8 cellular contexts compared by ENCODE assay signal in genomic region chr4:173318648-173319211, GRCh38. TPM values are rescaled to one million over a fixed set of nuclear protein-coding genes. Genes with fewer than 3 reads are reported as not detected.
DNase-seq lines count a peak whose midpoint lies in the region; ATAC-seq and TF ChIP-seq lines count a peak whose summit lies in the region.

No MANE protein-coding gene starts in this region.

- TF ChIP-seq EP300 in neural cell (conservative IDR thresholded peaks at IDR 0.05; ENCODE audit: poor library complexity, severe bottlenecking): no peak

- H3K4me2 ChIP-seq in neural cell (ENCODE audit: low read length): no peak overlapping the region

- H3K27me3 Mint-ChIP-seq in endothelial cell (ENCODE audit: unreplicated experiment): peaks cover 1% of the 10 kb centered on the region
- no peaks in the 10 kb centered on the region for H3K27me3 Mint-ChIP-seq in activated CD8-positive, alpha-beta memory T cell treated with anti-CD3 and anti-CD28 coated beads, Interleukin-2, amount 10 ng/mL, durations not matched to agents 7 days and 5 days

- no peaks in the 10 kb centered on the region for H3K9me2 ChIP-seq in neural cell (ENCODE audit: insufficient read depth, low read length)

- no peak overlapping the region for H2AFZ ChIP-seq in neural cell (ENCODE audit: low read depth, low read length)

- no peaks in the 10 kb centered on the region for H3K4me1 Mint-ChIP-seq in endothelial cell (ENCODE audit: unreplicated experiment)
- peaks cover 4% of the 10 kb centered on the region for H3K4me1 Mint-ChIP-seq in activated CD8-positive, alpha-beta memory T cell treated with anti-CD3 and anti-CD28 coated beads, Interleukin-2, amount 10 ng/mL, durations not matched to agents 7 days and 5 days

- no peak overlapping the region for H3K4me3 ChIP-seq in neural cell (ENCODE audit: low read length)

- no peak overlapping the region for H3K9ac ChIP-seq in neural cell (ENCODE audit: low read length)

- H3K27ac Mint-ChIP-seq in endothelial cell (ENCODE audit: unreplicated experiment): no peak overlapping the region
- no peak overlapping the region for H3K27ac Mint-ChIP-seq in activated CD8-positive, alpha-beta memory T cell treated with anti-CD3 and anti-CD28 coated beads, Interleukin-2, amount 10 ng/mL, durations not matched to agents 7 days and 5 days

- no peak overlapping the region for H3K4me3 Mint-ChIP-seq in endothelial cell (ENCODE audit: unreplicated experiment)
- no peak overlapping the region for H3K4me3 Mint-ChIP-seq in activated CD8-positive, alpha-beta memory T cell treated with anti-CD3 and anti-CD28 coated beads, Interleukin-2, amount 10 ng/mL, durations not matched to agents 7 days and 5 days

- DNase-seq in COR-L47 (lab: John Stamatoyannopoulos, UW): peak; percentile 39
- DNase-seq in NCI-H748 treated with DMSO at 0.1 percent for 48 hours (lab: John Stamatoyannopoulos, UW): peak; percentile 81
- DNase-seq in endothelial cell (ENCODE audit: low spot score): no peak
- DNase-seq in activated gamma-delta T cell treated with Interleukin-2 at 50 U/mL for 16 hours: no peak
- DNase-seq in activated CD8-positive, alpha-beta memory T cell treated with anti-CD3 and anti-CD28 coated beads, Interleukin-2, amount 10 ng/mL, durations not matched to agents 7 days and 5 days: no peak

- H3F3A ChIP-seq in neural cell (ENCODE audit: insufficient read depth, low read length, poor library complexity, severe bottlenecking): no peaks in the 10 kb centered on the region

- peak; percentile 73 for TF ChIP-seq CTCF in endothelial cell (IDR thresholded peaks at IDR 0.05; ENCODE audit: unreplicated experiment)
- TF ChIP-seq CTCF in neural cell (IDR thresholded peaks at IDR 0.05; ENCODE audit: poor library complexity, severe bottlenecking): peak; percentile 55

- H3K9me3 ChIP-seq in neural cell (ENCODE audit: low read length): no peaks in the 10 kb centered on the region

- TF ChIP-seq RAD21 in neural cell (conservative IDR thresholded peaks at IDR 0.05): peak; percentile 60

- H3K36me3 Mint-ChIP-seq in endothelial cell (ENCODE audit: low read depth, unreplicated experiment): no peaks in the 10 kb centered on the region
- peaks cover 7% of the 10 kb centered on the region for H3K36me3 Mint-ChIP-seq in activated CD8-positive, alpha-beta memory T cell treated with anti-CD3 and anti-CD28 coated beads, Interleukin-2, amount 10 ng/mL, durations not matched to agents 7 days and 5 days

- no peak overlapping the region for H3K27ac ChIP-seq in neural cell (ENCODE audit: low read length)

- no peaks in the 10 kb centered on the region for H3K27me3 ChIP-seq in neural cell (ENCODE audit: insufficient read depth, low read depth, low read length)

- CTCF ChIA-PET in activated CD8-positive, alpha-beta memory T cell treated with anti-CD3 and anti-CD28 coated beads, Interleukin-2, amount 10 ng/mL, durations not matched to agents 7 days and 5 days (lab: Charles Lee): interaction anchor here (0.5 to 4.2 kb wide), 19 partner anchors 13 to 175 kb away, joined by 3 to 49 read pairs (median 5); partner anchors contain the start of genes HMGB2 and SAP30

- ATAC-seq in GM21723 (IDR thresholded peaks at IDR 0.05; ENCODE audit: unreplicated experiment) (peak; percentile 49), HG03196 (IDR thresholded peaks at IDR 0.05; ENCODE audit: unreplicated experiment) (no peak)
- ATAC-seq in activated CD8-positive, alpha-beta memory T cell treated with anti-CD3 and anti-CD28 coated beads, Interleukin-2, amount 10 ng/mL, durations not matched to agents 7 days and 5 days: no peak

- no peaks in the 10 kb centered on the region for H3K9me3 Mint-ChIP-seq in endothelial cell (ENCODE audit: unreplicated experiment)
- H3K9me3 Mint-ChIP-seq in activated CD8-positive, alpha-beta memory T cell treated with anti-CD3 and anti-CD28 coated beads, Interleukin-2, amount 10 ng/mL, durations not matched to agents 7 days and 5 days (ENCODE audit: low read depth): no peaks in the 10 kb centered on the region

- no peaks in the 10 kb centered on the region for H3K79me2 ChIP-seq in neural cell (replicated peaks; ENCODE audit: insufficient read depth, low read length)

- no peaks in the 10 kb centered on the region for H4K20me1 ChIP-seq in neural cell (ENCODE audit: insufficient read depth)

- H3K36me3 ChIP-seq in neural cell (ENCODE audit: insufficient read depth, low read length): no peaks in the 10 kb centered on the region

TF ChIP-seq in neural cell, 6 proteins besides CTCF, POLR2A, EP300 and RAD21:
- TF ChIP-seq POLR2AphosphoS5 (IDR thresholded peaks at IDR 0.05) (no peak), SMC3 (conservative IDR thresholded peaks at IDR 0.05; ENCODE audit: poor library complexity) (peak; percentile 61)

RNA-seq across cellular contexts. Expression of gene HMGB2, which starts 15.4 kb away (rescaled TPM):
- total RNA-seq in endothelial cell (ENCODE audit: unreplicated experiment): 160 TPM
- 165 and 184 TPM in 2 replicates for polyA plus RNA-seq in neural cell
- polyA minus RNA-seq in neural cell: 83.3 and 97.0 TPM in 2 replicates
- total RNA-seq in activated CD8-positive, alpha-beta memory T cell treated with anti-CD3 and anti-CD28 coated beads, Interleukin-2, amount 10 ng/mL, durations not matched to agents 7 days and 5 days: 100 to 1,000 TPM; 646 to 837 TPM

RNA-seq across cellular contexts. Expression of gene SAP30, which starts 52.0 kb away (rescaled TPM):
- 22.2 TPM for total RNA-seq in endothelial cell (ENCODE audit: unreplicated experiment)
- 55.8 and 58.3 TPM in 2 replicates for polyA plus RNA-seq in neural cell
- polyA minus RNA-seq in neural cell: 31.4 and 36.3 TPM in 2 replicates
- 10 to 100 TPM; 32.7 to 34.0 TPM for total RNA-seq in activated CD8-positive, alpha-beta memory T cell treated with anti-CD3 and anti-CD28 coated beads, Interleukin-2, amount 10 ng/mL, durations not matched to agents 7 days and 5 days

Comparison
In these comparisons a context has a peak if more than half of its experiments do, and no peak if none do; other contexts are left out.
1. DNase-seq: peak in COR-L47 (single experiment) and NCI-H748 treated with DMSO at 0.1 percent for 48 hours (single experiment); none in endothelial cell (single experiment), activated gamma-delta T cell treated with Interleukin-2 at 50 U/mL for 16 hours (single experiment) and activated CD8-positive, alpha-beta memory T cell treated with anti-CD3 and anti-CD28 coated beads, Interleukin-2, amount 10 ng/mL, durations not matched to agents 7 days and 5 days (single experiment).